In the genomic region with DNA sequence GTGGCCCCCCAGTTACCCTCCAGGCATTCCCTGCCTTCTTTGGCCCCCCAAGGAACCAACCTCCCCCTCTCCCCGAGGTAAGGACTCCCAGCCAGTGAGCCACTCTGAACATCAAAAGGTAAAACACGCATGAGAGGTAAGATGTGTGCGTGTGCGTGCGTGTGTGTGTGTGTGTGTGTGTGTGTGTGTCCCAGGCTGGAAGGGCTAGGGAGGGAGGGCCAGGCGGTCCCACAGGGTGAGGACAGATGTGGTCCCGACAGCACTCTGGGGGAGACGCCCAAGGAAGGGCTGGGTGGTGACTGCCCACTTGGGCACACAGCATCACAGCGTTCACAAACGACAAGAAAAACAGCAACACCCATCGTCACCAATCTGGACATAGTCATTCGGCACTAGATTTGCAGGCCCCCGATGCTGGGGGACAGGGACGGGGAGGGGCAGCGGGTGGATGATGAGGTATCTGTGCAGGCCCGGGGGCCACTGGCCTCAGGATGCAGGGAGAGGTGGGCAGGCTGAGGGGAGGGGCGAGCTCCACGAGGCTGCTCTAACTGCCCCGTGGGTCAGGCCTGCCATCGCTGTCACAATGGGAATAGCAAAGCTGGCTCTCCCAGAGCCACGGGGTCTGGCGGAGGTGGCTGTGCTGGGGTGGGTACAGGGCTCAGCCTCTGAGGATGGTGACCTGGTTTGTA, we compare ENCODE assay signal across 25 cellular contexts. TPM values are rescaled to one million over a fixed set of nuclear protein-coding genes. Genes with fewer than 3 reads are reported as not detected.
DNase-seq lines count a peak whose midpoint lies in the region; ATAC-seq and TF ChIP-seq lines count a peak whose summit lies in the region.
"Had no signal": no experiment of that assay in that cellular context is flagged by ENCODE, and none has a peak within 500 bp of the region (broad histone marks: within the 10 kb centered on the region; RNA-seq: fewer than 3 reads in every experiment).

No MANE protein-coding gene starts in this region.

- no peaks in the 10 kb centered on the region for H3K9me1 ChIP-seq in IMR-90 (ENCODE audit: insufficient read depth, low read length)

- H3K9me3 Mint-ChIP-seq in endodermal cell: no peaks in the 10 kb centered on the region
- H3K9me3 Mint-ChIP-seq: natural killer cell treated with Interleukin-12 subunit alpha and Interleukin-12 subunit beta and Interleukin-15 and Interleukin-18, amount 100 ng/mL, for 72 hours; stimulated activated naive CD8-positive, alpha-beta T cell treated with anti-CD3 and anti-CD28 coated beads, Interleukin-15, amount 100 ng/mL, for 72 hours had no signal

- TSS peak; percentile 59 for BruUV-seq in IMR-90 (replicated peaks; lab: Mats Ljungman, UMichigan)

- H4K8ac ChIP-seq in IMR-90 (ENCODE audit: low read depth in 2 of 2, low read length in 2 of 2): no peak overlapping the region

- no peak overlapping the region for H3K27ac Mint-ChIP-seq in endodermal cell

- TF ChIP-seq POLR2A in IMR-90 (IDR thresholded peaks at IDR 0.05; ENCODE audit: low read depth, low read length): no peak

- H4K5ac ChIP-seq in IMR-90 (ENCODE audit: low read depth, low read length): no peak overlapping the region

- POLR2A ChIA-PET in IMR-90 (lab: Charles Lee; ENCODE audit: unreplicated experiment): no interaction called here

- H3K4me1 Mint-ChIP-seq in endodermal cell: peaks cover 11% of the 10 kb centered on the region

- peaks cover 10% of the 10 kb centered on the region for H3K36me3 Mint-ChIP-seq in endodermal cell (ENCODE audit: low read depth)
- H3K36me3 Mint-ChIP-seq: natural killer cell treated with Interleukin-12 subunit alpha and Interleukin-12 subunit beta and Interleukin-15 and Interleukin-18, amount 100 ng/mL, for 72 hours had no signal

- intact Hi-C loops in IMR-90 (cut with micrococcal nuclease): no loop called here

- peak overlapping the region in 7 of 11 experiments; percentile 22 to 72 (median 42); a peak in 10 of 22 replicates for H3K9ac ChIP-seq in BLaER1 treated with 17β-estradiol and CSF1 and Interleukin-3, amounts not matched to agents 10 nM and 100 nM
- no peak overlapping the region for H3K9ac ChIP-seq in IMR-90 (ENCODE audit: low read depth, low read length)
- no peak overlapping the region for H3K9ac ChIP-seq in endodermal cell (ENCODE audit: extremely low read depth, low read length, poor library complexity, severe bottlenecking)
- no peak overlapping the region for H3K9ac ChIP-seq in parathyroid adenoma

- WGBS in IMR-90 (ENCODE audit: extremely low coverage in 2 of 2, insufficient read length in 1 of 2), 2 experiments: 40% methylated on average over 1 of the region's 22 CpGs; no CpG with 5 or more reads in 1 of the 2 experiments
- 76 to 87% methylated on average over 4 to 19 of the region's 22 CpGs for WGBS in endodermal cell (ENCODE audit: insufficient coverage in 1 of 2, insufficient read length in 1 of 2), 2 experiments

- H3K4me1 ChIP-seq in BLaER1 treated with 17β-estradiol and CSF1 and Interleukin-3, amounts not matched to agents 10 nM and 100 nM: peaks cover 6 to 83% (median 47%) of the 10 kb centered on the region in 10 experiments; a peak in 19 of 20 replicates
- peaks cover 2% of the 10 kb centered on the region; the same call in 1 of the 2 replicates for H3K4me1 ChIP-seq in IMR-90 (ENCODE audit: control insufficient read depth, insufficient read depth, low read length)
- peaks cover 3% of the 10 kb centered on the region for H3K4me1 ChIP-seq in endodermal cell (ENCODE audit: control insufficient read depth, insufficient read depth, low read length)
- peaks cover 46% of the 10 kb centered on the region for H3K4me1 ChIP-seq in parathyroid adenoma

- no peak overlapping the region for H2BK5ac ChIP-seq in IMR-90 (ENCODE audit: low read depth, low read length, poor library complexity, severe bottlenecking)

- in situ Hi-C loops in IMR-90 (cut with MboI; ENCODE audit: low sequenced_read_pairs): no loop called here

- no peak for ATAC-seq in IMR-90 (ENCODE audit: low read depth)
- ATAC-seq in HG02852 (IDR thresholded peaks at IDR 0.05; ENCODE audit: unreplicated experiment): no peak
- ATAC-seq in GM18858 (IDR thresholded peaks at IDR 0.05; ENCODE audit: unreplicated experiment): no peak
- ATAC-seq: left colon; natural killer cell treated with Interleukin-12 subunit alpha and Interleukin-12 subunit beta and Interleukin-15 and Interleukin-18, amount 100 ng/mL, for 72 hours; stimulated activated naive CD8-positive, alpha-beta T cell treated with anti-CD3 and anti-CD28 coated beads, Interleukin-15, amount 100 ng/mL, for 72 hours had no signal

- DNase-seq in IMR-90 (no peak), endodermal cell (no peak), kidney tubule cell (ENCODE audit: low spot score) (no peak), RKO (ENCODE audit: low spot score) (no peak)
- DNase-seq: activated CD4-positive, alpha-beta T cell treated with anti-CD3 and anti-CD28 coated beads, Interleukin-2, amount 50 U/mL, for 4 hours; activated gamma-delta T cell treated with Interleukin-2 at 50 U/mL for 16 hours; amygdala; cerebellar nuclear complex; left colon; MG63; midbrain; NCI-H1436; NCI-H748 treated with DMSO at 0.1 percent for 48 hours; SIG-M5; spleen; stimulated activated CD4-positive, alpha-beta T cell treated with anti-CD3 and anti-CD28 coated beads, Interleukin-4, amount 100 ng/mL, for 24 hours; stimulated activated naive CD8-positive, alpha-beta T cell treated with anti-CD3 and anti-CD28 coated beads, Interleukin-15, amount 100 ng/mL, for 72 hours; T-helper 1 cell had no signal

- no peak overlapping the region for H3K56ac ChIP-seq in IMR-90 (ENCODE audit: extremely low read depth, insufficient read depth, low read length)

- H2BK120ac ChIP-seq in IMR-90 (ENCODE audit: low read depth, low read length): no peak overlapping the region

- H2BK15ac ChIP-seq in IMR-90 (ENCODE audit: low read depth, low read length): no peak overlapping the region

- no peak overlapping the region for H3K23ac ChIP-seq in IMR-90 (ENCODE audit: low read depth, low read length)

- H2AK5ac ChIP-seq in IMR-90 (ENCODE audit: low read depth, low read length): peak overlapping the region; percentile 21; the same call in 1 of the 2 replicates

- no peak overlapping the region for H3K18ac ChIP-seq in IMR-90 (ENCODE audit: low read depth, low read length)

- no peak for TF ChIP-seq CTCF in IMR-90 (conservative IDR thresholded peaks at IDR 0.05; ENCODE audit: low read depth, low read length)
- no peak for TF ChIP-seq CTCF in endodermal cell (conservative IDR thresholded peaks at IDR 0.05)
- no peak for TF ChIP-seq CTCF in parathyroid adenoma (IDR thresholded peaks at IDR 0.05)

- H2BK20ac ChIP-seq in IMR-90 (ENCODE audit: low read depth, low read length): no peak overlapping the region

- H2AK9ac ChIP-seq in IMR-90 (replicated peaks; ENCODE audit: low read depth, low read length, poor library complexity): no peak overlapping the region

- no peaks in the 10 kb centered on the region for H3K27me3 Mint-ChIP-seq in endodermal cell (ENCODE audit: insufficient read depth)
- H3K27me3 Mint-ChIP-seq: natural killer cell treated with Interleukin-12 subunit alpha and Interleukin-12 subunit beta and Interleukin-15 and Interleukin-18, amount 100 ng/mL, for 72 hours; stimulated activated naive CD8-positive, alpha-beta T cell treated with anti-CD3 and anti-CD28 coated beads, Interleukin-15, amount 100 ng/mL, for 72 hours had no signal

- no peak overlapping the region for H3K14ac ChIP-seq in IMR-90 (replicated peaks; ENCODE audit: low read depth, low read length)

- H3K4ac ChIP-seq in IMR-90 (ENCODE audit: low read depth, low read length): no peak overlapping the region

- peaks cover 46 to 80% (median 65%) of the 10 kb centered on the region in 11 experiments for H3K36me3 ChIP-seq in BLaER1 treated with 17β-estradiol and CSF1 and Interleukin-3, amounts not matched to agents 10 nM and 100 nM
- H3K36me3 ChIP-seq in IMR-90 (ENCODE audit: control insufficient read depth, insufficient read depth, low read length) (peaks cover 45% of the 10 kb centered on the region), endodermal cell (ENCODE audit: control insufficient read depth, insufficient read depth, low read length) (peaks cover 9% of the 10 kb centered on the region), parathyroid adenoma (ENCODE audit: control insufficient read depth, insufficient read depth, low read length) (no peaks in the 10 kb centered on the region)
- H3K36me3 ChIP-seq: MG63 had no signal

- TF ChIP-seq RAD21 in IMR-90 (IDR thresholded peaks at IDR 0.05; ENCODE audit: low read length): no peak

- dilution Hi-C loops in IMR-90 (cut with HindIII; ENCODE audit: low sequenced_read_pairs, unreplicated experiment): no loop called here

- H3K9me3 ChIP-seq in BLaER1 treated with 17β-estradiol and CSF1 and Interleukin-3, amounts not matched to agents 10 nM and 100 nM (replicated peaks in 1 of 11): no peaks in the 10 kb centered on the region
- H3K9me3 ChIP-seq in IMR-90 (ENCODE audit: control insufficient read depth, insufficient read depth, low read length) (no peaks in the 10 kb centered on the region), endodermal cell (ENCODE audit: control insufficient read depth, low read length) (no peaks in the 10 kb centered on the region), parathyroid adenoma (ENCODE audit: control insufficient read depth, low read length) (no peaks in the 10 kb centered on the region)
- H3K9me3 ChIP-seq: BLaER1, MG63, spleen had no signal

- H3K4me2 ChIP-seq in BLaER1 treated with 17β-estradiol and CSF1 and Interleukin-3, amounts not matched to agents 10 nM and 100 nM: no peak overlapping the region
- H3K4me2 ChIP-seq in IMR-90 (ENCODE audit: low read depth, low read length): no peak overlapping the region
- H3K4me2 ChIP-seq in parathyroid adenoma (ENCODE audit: low read length): no peak overlapping the region
- H3K4me2 ChIP-seq: BLaER1 had no signal

- peak overlapping the region in 6 of 11 experiments; percentile 14 to 73 (median 34); a peak in 6 of 22 replicates for H3K27ac ChIP-seq in BLaER1 treated with 17β-estradiol and CSF1 and Interleukin-3, amounts not matched to agents 10 nM and 100 nM
- no peak overlapping the region for H3K27ac ChIP-seq in IMR-90 (ENCODE audit: insufficient read depth, low read length)
- H3K27ac ChIP-seq in endodermal cell (ENCODE audit: low read depth, low read length): peak overlapping the region; percentile 82
- H3K27ac ChIP-seq in parathyroid adenoma: peak overlapping the region; percentile 90
- H3K27ac ChIP-seq: HL-60 had no signal

- H3K79me2 ChIP-seq in parathyroid adenoma: peaks cover 17% of the 10 kb centered on the region

- H3K79me1 ChIP-seq in IMR-90 (ENCODE audit: low read depth in 1 of 2, low read length in 2 of 2): peaks cover 3 to 17% of the 10 kb centered on the region in 2 experiments; a peak in 2 of 4 replicates

- H3K4me3 Mint-ChIP-seq in endodermal cell: no peak overlapping the region
- H3K4me3 Mint-ChIP-seq: natural killer cell treated with Interleukin-12 subunit alpha and Interleukin-12 subunit beta and Interleukin-15 and Interleukin-18, amount 100 ng/mL, for 72 hours; stimulated activated naive CD8-positive, alpha-beta T cell treated with anti-CD3 and anti-CD28 coated beads, Interleukin-15, amount 100 ng/mL, for 72 hours had no signal

- CTCF ChIA-PET in IMR-90 (lab: Yijun Ruan, JAX): interaction anchor here (3.2 kb wide), 1 partner anchor 33 kb away, joined by 64 read pairs; no protein-coding TSS in a partner anchor

- H4K91ac ChIP-seq in IMR-90 (ENCODE audit: insufficient read depth, low read depth, low read length): no peak overlapping the region

- H4K20me1 ChIP-seq in BLaER1 treated with 17β-estradiol and CSF1 and Interleukin-3, amounts not matched to agents 10 nM and 100 nM: peaks cover 0 to 38% (median 3%) of the 10 kb centered on the region in 11 experiments; a peak in 8 of 22 replicates
- peaks cover 17% of the 10 kb centered on the region for H4K20me1 ChIP-seq in IMR-90 (ENCODE audit: insufficient read depth, low read length)

- H3K4me3 ChIP-seq in BLaER1 treated with 17β-estradiol and CSF1 and Interleukin-3, amounts not matched to agents 10 nM and 100 nM: no peak overlapping the region
- H3K4me3 ChIP-seq in IMR-90 (ENCODE audit: insufficient read depth, low read depth, low read length) (no peak overlapping the region), endodermal cell (ENCODE audit: low read length) (no peak overlapping the region), parathyroid adenoma (ENCODE audit: low read depth, low read length) (no peak overlapping the region)
- H3K4me3 ChIP-seq: BLaER1, MG63, spleen had no signal

- peak overlapping the region; percentile 12 for H2AFZ ChIP-seq in IMR-90 (replicated peaks; ENCODE audit: low read length, poor library complexity)
- no peak overlapping the region for H2AFZ ChIP-seq in parathyroid adenoma

- H3K27me3 ChIP-seq in BLaER1 treated with 17β-estradiol and CSF1 and Interleukin-3, amounts not matched to agents 10 nM and 100 nM: no peaks in the 10 kb centered on the region
- H3K27me3 ChIP-seq in IMR-90 (ENCODE audit: control insufficient read depth, insufficient read depth, low read length) (no peaks in the 10 kb centered on the region), endodermal cell (ENCODE audit: control insufficient read depth, insufficient read depth, low read length, poor library complexity, severe bottlenecking) (no peaks in the 10 kb centered on the region), parathyroid adenoma (ENCODE audit: control insufficient read depth, insufficient read depth, low read length) (no peaks in the 10 kb centered on the region)
- H3K27me3 ChIP-seq: BLaER1, MG63, spleen had no signal

RNA-seq across cellular contexts. Expression of a gene that starts 16.3 kb away (rescaled TPM):
- total RNA-seq in IMR-90 (2012; rRNA removed) (1.4 and 1.9 TPM in 2 replicates), endodermal cell (10 to 100 TPM; 25.3 to 30.2 TPM)
- polyA plus RNA-seq in IMR-90 (2012; rRNA removed): 8.3 and 9.4 TPM in 2 replicates
- polyA plus RNA-seq in IMR-90 (2012; cell fraction: cytosol; rRNA removed): 7.6 and 9.5 TPM in 2 replicates
- polyA plus RNA-seq in IMR-90 (2012; cell fraction: nucleus; rRNA removed; ENCODE audit: low replicate concordance): 48.6 and 60.0 TPM in 2 replicates
- 19.1 TPM for polyA plus RNA-seq in endodermal cell (2013, experiment 1 of 2)
- polyA plus RNA-seq in endodermal cell (2013, experiment 2 of 2): 20.1 TPM

RNA-seq across cellular contexts. Expression of a gene that starts 47.3 kb away (rescaled TPM):
- total RNA-seq in IMR-90 (2012; rRNA removed) (12.2 and 13.6 TPM in 2 replicates), endodermal cell (10 to 100 TPM; 62.5 to 77.3 TPM)
- 79.6 and 81.2 TPM in 2 replicates for polyA plus RNA-seq in IMR-90 (2012; rRNA removed)
- 30.9 and 35.6 TPM in 2 replicates for polyA plus RNA-seq in IMR-90 (2012; cell fraction: cytosol; rRNA removed)
- 390 and 704 TPM in 2 replicates for polyA plus RNA-seq in IMR-90 (2012; cell fraction: nucleus; rRNA removed; ENCODE audit: low replicate concordance)
- 80.3 TPM for polyA plus RNA-seq in endodermal cell (2013, experiment 1 of 2)
- polyA plus RNA-seq in endodermal cell (2013, experiment 2 of 2): 69.3 TPM

RNA-seq across cellular contexts. Expression of a gene that starts 48.3 kb away (rescaled TPM):
- total RNA-seq in IMR-90 (2012; rRNA removed) (72.6 and 79.2 TPM in 2 replicates), endodermal cell (10 to 100 TPM; 40.1 to 43.3 TPM)
- polyA plus RNA-seq in IMR-90 (2012; rRNA removed): 21.0 and 22.6 TPM in 2 replicates
- 7.4 and 11.3 TPM in 2 replicates for polyA plus RNA-seq in IMR-90 (2012; cell fraction: cytosol; rRNA removed)
- 17.2 and 31.2 TPM in 2 replicates for polyA plus RNA-seq in IMR-90 (2012; cell fraction: nucleus; rRNA removed; ENCODE audit: low replicate concordance)
- 37.0 TPM for polyA plus RNA-seq in endodermal cell (2013, experiment 1 of 2)
- 38.7 TPM for polyA plus RNA-seq in endodermal cell (2013, experiment 2 of 2)

Comparison
In these comparisons a context has a peak if more than half of its experiments do, and no peak if none do; other contexts are left out.
1. H3K9ac ChIP-seq: peak in BLaER1 treated with 17β-estradiol and CSF1 and Interleukin-3, amounts not matched to agents 10 nM and 100 nM (7 of 11); none in IMR-90 (single experiment), endodermal cell (single experiment) and parathyroid adenoma (single experiment).